In genomic region chr20:34871320-34871926, GRCh38 we compare ENCODE assay signal across 12 cellular contexts. TPM values are rescaled to one million over a fixed set of nuclear protein-coding genes. Genes with fewer than 3 reads are reported as not detected.
DNase-seq lines count a peak whose midpoint lies in the region; ATAC-seq lines count a peak whose summit lies in the region.
"Had no signal": no experiment of that assay in that cellular context is flagged by ENCODE, and none has a peak within 500 bp of the region (broad histone marks: within the 10 kb centered on the region; RNA-seq: fewer than 3 reads in every experiment).

No MANE protein-coding gene starts in this region.

- H3K27ac Mint-ChIP-seq in T-cell, result peak overlapping the region; percentile 56 to 87

- ATAC-seq in T-cell (replicated peaks in 1 of 4) (no peak), GM21526 (IDR thresholded peaks at IDR 0.05; ENCODE audit: low FRiP score, unreplicated experiment) (no peak), GM21576 (IDR thresholded peaks at IDR 0.05; ENCODE audit: unreplicated experiment) (no peak)

- peaks cover 15% of the 10 kb centered on the region for H3K4me1 ChIP-seq in rectal smooth muscle tissue (ENCODE audit: control insufficient read depth, insufficient read depth, low read length)

- H3K27me3 Mint-ChIP-seq in T-cell, result no peaks in the 10 kb centered on the region

- peak overlapping the region; percentile 85 for H3K4me3 ChIP-seq in rectal smooth muscle tissue (ENCODE audit: low read length)

- no peaks in the 10 kb centered on the region for H3K36me3 ChIP-seq in rectal smooth muscle tissue (ENCODE audit: control insufficient read depth, insufficient read depth, low read length)

- H3K9me3 Mint-ChIP-seq in T-cell, result no peaks in the 10 kb centered on the region

- intact Hi-C loops in head of caudate nucleus (cut with DNase I), result loop anchor here (5.0 kb wide), 2 partner anchors 86 to 221 kb away; partner anchors contain the start of genes GSS, MYH7B and TRPC4AP

- peak overlapping the region; percentile 79 to 90 (median 84) for H3K4me3 Mint-ChIP-seq in T-cell

- no peak overlapping the region for H3K27ac ChIP-seq in rectal smooth muscle tissue (ENCODE audit: low read depth, low read length)
- H3K27ac ChIP-seq: epithelial cell of prostate had no signal

- POLR2A ChIA-PET in T-cell (lab: Charles Lee), result no interaction called here

- DNase-seq in NCI-H748 (lab: John Stamatoyannopoulos, UW; ENCODE audit: unreplicated experiment), result peak; percentile 16
- DNase-seq in NCI-H748 treated with DMSO at 0.1 percent for 48 hours (lab: John Stamatoyannopoulos, UW), result no peak
- DNase-seq in T-cell, result no peak
- peak in 30 of 42 donors; percentile 11 to 72 (median 44) for DNase-seq in head of caudate nucleus
- DNase-seq in effector CD8-positive, alpha-beta T cell (lab: John Stamatoyannopoulos, UW), result no peak
- DNase-seq: ACHN, NCI-H1694 treated with DMSO at 0.1 percent for 48 hours, testis had no signal

- no peaks in the 10 kb centered on the region for H3K27me3 ChIP-seq in rectal smooth muscle tissue (ENCODE audit: control insufficient read depth, insufficient read depth, low read length)
- H3K27me3 ChIP-seq: testis had no signal

- CTCF ChIA-PET in T-cell (lab: Charles Lee), result no interaction called here

- no peaks in the 10 kb centered on the region for H3K36me3 Mint-ChIP-seq in T-cell

- no peak overlapping the region for H3K9ac ChIP-seq in rectal smooth muscle tissue (ENCODE audit: low read length)

- peaks cover 64 to 70% (median 69%) of the 10 kb centered on the region in 3 donors for H3K4me1 Mint-ChIP-seq in T-cell

RNA-seq across cellular contexts. Expression of gene GGT7, which starts 1.2 kb away (rescaled TPM):
- total RNA-seq in T-cell, result 10 to 100 TPM; 31.5 to 47.0 (median 38.1) TPM

RNA-seq across cellular contexts. Expression of gene ACSS2, which starts 5.0 kb away (rescaled TPM):
- total RNA-seq in T-cell, result 10 to 100 TPM; 24.7 to 34.7 (median 27.7) TPM

RNA-seq across cellular contexts. Expression of gene NCOA6, which starts 46.0 kb away (rescaled TPM):
- 10 to 100 TPM; 27.1 to 31.8 (median 28.3) TPM for total RNA-seq in T-cell

Comparison
In these comparisons a context has a peak if more than half of its experiments do, and no peak if none do; other contexts are left out.
1. DNase-seq: peak in NCI-H748 (single experiment) and head of caudate nucleus (30 of 42); none in NCI-H748 treated with DMSO at 0.1 percent for 48 hours (single experiment), T-cell (0 of 34) and effector CD8-positive, alpha-beta T cell (single experiment).